ENCODE assay signal across 1 cellular context in genomic region chr1:118960567-118961136, GRCh38.
TF ChIP-seq lines count a peak whose summit lies in the region.

No MANE protein-coding gene starts in this region.

TF ChIP-seq in HepG2, 621 proteins besides CTCF, POLR2A, EP300 and RAD21 (continued from another document and continues in another):
- TF ChIP-seq NFATC3 (CRISPR knock-in tag; IDR thresholded peaks at IDR 0.05) (no peak), CREB1 (IDR thresholded peaks at IDR 0.05) (peak; percentile 43; the same call in 1 of the 2 replicates), CREB1 (CRISPR knock-in tag; IDR thresholded peaks at IDR 0.05) (peak; percentile 74), POLR2AphosphoS2 (IDR thresholded peaks at IDR 0.05; ENCODE audit: low read depth, low read length) (peak; percentile 53; the same call in 1 of the 2 replicates), RXRB (CRISPR knock-in tag; IDR thresholded peaks at IDR 0.05; ENCODE audit: borderline replicate concordance) (peak; percentile 93), BRCA1 (CRISPR knock-in tag; IDR thresholded peaks at IDR 0.05) (peak; percentile 75; the same call in 1 of the 2 replicates), ZNF224 (CRISPR knock-in tag; IDR thresholded peaks at IDR 0.05) (no peak; the same call in 1 of the 2 replicates), ZFP62 (CRISPR knock-in tag; IDR thresholded peaks at IDR 0.05) (no peak), ZMAT3 (CRISPR knock-in tag; conservative IDR thresholded peaks at IDR 0.05) (no peak; the same call in 1 of the 2 replicates), ZHX2 (IDR thresholded peaks at IDR 0.05; ENCODE audit: low read depth) (0 out of 2 replicates have a peak, but pooled peaks have one; percentile 33), ZHX2 (CRISPR knock-in tag; IDR thresholded peaks at IDR 0.05; ENCODE audit: borderline replicate concordance) (no peak), IRX3 (CRISPR knock-in tag; IDR thresholded peaks at IDR 0.05; ENCODE audit: borderline replicate concordance, low read depth) (no peak), ATF7 (IDR thresholded peaks at IDR 0.05) (peak; percentile 62), ATF7 (CRISPR knock-in tag; IDR thresholded peaks at IDR 0.05) (peak; percentile 75; the same call in 1 of the 2 replicates), ZFP37 (CRISPR knock-in tag; IDR thresholded peaks at IDR 0.05; ENCODE audit: borderline replicate concordance) (0 out of 2 replicates have a peak, but pooled peaks have one; percentile 37), NR3C1 (CRISPR knock-in tag; IDR thresholded peaks at IDR 0.05) (no peak), ZNF749 (CRISPR knock-in tag; IDR thresholded peaks at IDR 0.05; ENCODE audit: borderline replicate concordance) (peak; percentile 92; the same call in 1 of the 2 replicates), ZNF431 (CRISPR knock-in tag; IDR thresholded peaks at IDR 0.05; ENCODE audit: borderline replicate concordance, low read depth) (no peak; the same call in 1 of the 2 replicates), TFDP1 (CRISPR knock-in tag; IDR thresholded peaks at IDR 0.05; ENCODE audit: borderline replicate concordance) (peak; percentile 49; the same call in 1 of the 2 replicates), MAFF (IDR thresholded peaks at IDR 0.05; ENCODE audit: low read depth, low read length) (no peak), GABPB1 (CRISPR knock-in tag; IDR thresholded peaks at IDR 0.05) (peak; percentile 54), KAT8 (CRISPR knock-in tag; IDR thresholded peaks at IDR 0.05) (peak; percentile 81; the same call in 1 of the 2 replicates), THYN1 (CRISPR knock-in tag; IDR thresholded peaks at IDR 0.05; ENCODE audit: borderline replicate concordance, low read depth) (no peak), ZSCAN29 (CRISPR knock-in tag; conservative IDR thresholded peaks at IDR 0.05) (no peak; the same call in 1 of the 2 replicates), ZIK1 (CRISPR knock-in tag; IDR thresholded peaks at IDR 0.05; ENCODE audit: borderline replicate concordance, low read depth) (0 out of 2 replicates have a peak, but pooled peaks have one; percentile 34), ZNF468 (CRISPR knock-in tag; IDR thresholded peaks at IDR 0.05) (no peak), LBX2 (CRISPR knock-in tag; IDR thresholded peaks at IDR 0.05; ENCODE audit: borderline replicate concordance) (no peak), KDM6A (CRISPR knock-in tag; IDR thresholded peaks at IDR 0.05; ENCODE audit: low read depth) (peak; percentile 95), SMC3 (IDR thresholded peaks at IDR 0.05; ENCODE audit: low read length) (peak; percentile 31; the same call in 1 of the 2 replicates), ZNF225 (CRISPR knock-in tag; IDR thresholded peaks at IDR 0.05) (peak; percentile 74; the same call in 1 of the 2 replicates), TRIM24 (CRISPR knock-in tag; IDR thresholded peaks at IDR 0.05) (peak; percentile 95), SKIL (CRISPR knock-in tag; IDR thresholded peaks at IDR 0.05; ENCODE audit: borderline replicate concordance) (peak; percentile 80), ZSCAN21 (CRISPR knock-in tag; IDR thresholded peaks at IDR 0.05; ENCODE audit: borderline replicate concordance) (peak; percentile 83; the same call in 1 of the 2 replicates), HDAC2 (CRISPR knock-in tag; IDR thresholded peaks at IDR 0.05) (peak; percentile 93), ZNF670 (CRISPR knock-in tag; IDR thresholded peaks at IDR 0.05; ENCODE audit: borderline replicate concordance) (peak; percentile 65; the same call in 1 of the 2 replicates), CHD2 (IDR thresholded peaks at IDR 0.05; ENCODE audit: low read depth, low read length) (no peak)
- TF ChIP-seq, protein P1, sequence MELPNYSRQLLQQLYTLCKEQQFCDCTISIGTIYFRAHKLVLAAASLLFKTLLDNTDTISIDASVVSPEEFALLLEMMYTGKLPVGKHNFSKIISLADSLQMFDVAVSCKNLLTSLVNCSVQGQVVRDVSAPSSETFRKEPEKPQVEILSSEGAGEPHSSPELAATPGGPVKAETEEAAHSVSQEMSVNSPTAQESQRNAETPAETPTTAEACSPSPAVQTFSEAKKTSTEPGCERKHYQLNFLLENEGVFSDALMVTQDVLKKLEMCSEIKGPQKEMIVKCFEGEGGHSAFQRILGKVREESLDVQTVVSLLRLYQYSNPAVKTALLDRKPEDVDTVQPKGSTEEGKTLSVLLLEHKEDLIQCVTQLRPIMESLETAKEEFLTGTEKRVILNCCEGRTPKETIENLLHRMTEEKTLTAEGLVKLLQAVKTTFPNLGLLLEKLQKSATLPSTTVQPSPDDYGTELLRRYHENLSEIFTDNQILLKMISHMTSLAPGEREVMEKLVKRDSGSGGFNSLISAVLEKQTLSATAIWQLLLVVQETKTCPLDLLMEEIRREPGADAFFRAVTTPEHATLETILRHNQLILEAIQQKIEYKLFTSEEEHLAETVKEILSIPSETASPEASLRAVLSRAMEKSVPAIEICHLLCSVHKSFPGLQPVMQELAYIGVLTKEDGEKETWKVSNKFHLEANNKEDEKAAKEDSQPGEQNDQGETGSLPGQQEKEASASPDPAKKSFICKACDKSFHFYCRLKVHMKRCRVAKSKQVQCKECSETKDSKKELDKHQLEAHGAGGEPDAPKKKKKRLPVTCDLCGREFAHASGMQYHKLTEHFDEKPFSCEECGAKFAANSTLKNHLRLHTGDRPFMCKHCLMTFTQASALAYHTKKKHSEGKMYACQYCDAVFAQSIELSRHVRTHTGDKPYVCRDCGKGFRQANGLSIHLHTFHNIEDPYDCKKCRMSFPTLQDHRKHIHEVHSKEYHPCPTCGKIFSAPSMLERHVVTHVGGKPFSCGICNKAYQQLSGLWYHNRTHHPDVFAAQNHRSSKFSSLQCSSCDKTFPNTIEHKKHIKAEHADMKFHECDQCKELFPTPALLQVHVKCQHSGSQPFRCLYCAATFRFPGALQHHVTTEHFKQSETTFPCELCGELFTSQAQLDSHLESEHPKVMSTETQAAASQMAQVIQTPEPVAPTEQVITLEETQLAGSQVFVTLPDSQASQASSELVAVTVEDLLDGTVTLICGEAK (IDR thresholded peaks at IDR 0.05) = no peak
- TF ChIP-seq, protein P1 (CRISPR knock-in tag; IDR thresholded peaks at IDR 0.05) = peak; percentile 82; the same call in 1 of the 2 replicates
- TF ChIP-seq, protein P2, sequence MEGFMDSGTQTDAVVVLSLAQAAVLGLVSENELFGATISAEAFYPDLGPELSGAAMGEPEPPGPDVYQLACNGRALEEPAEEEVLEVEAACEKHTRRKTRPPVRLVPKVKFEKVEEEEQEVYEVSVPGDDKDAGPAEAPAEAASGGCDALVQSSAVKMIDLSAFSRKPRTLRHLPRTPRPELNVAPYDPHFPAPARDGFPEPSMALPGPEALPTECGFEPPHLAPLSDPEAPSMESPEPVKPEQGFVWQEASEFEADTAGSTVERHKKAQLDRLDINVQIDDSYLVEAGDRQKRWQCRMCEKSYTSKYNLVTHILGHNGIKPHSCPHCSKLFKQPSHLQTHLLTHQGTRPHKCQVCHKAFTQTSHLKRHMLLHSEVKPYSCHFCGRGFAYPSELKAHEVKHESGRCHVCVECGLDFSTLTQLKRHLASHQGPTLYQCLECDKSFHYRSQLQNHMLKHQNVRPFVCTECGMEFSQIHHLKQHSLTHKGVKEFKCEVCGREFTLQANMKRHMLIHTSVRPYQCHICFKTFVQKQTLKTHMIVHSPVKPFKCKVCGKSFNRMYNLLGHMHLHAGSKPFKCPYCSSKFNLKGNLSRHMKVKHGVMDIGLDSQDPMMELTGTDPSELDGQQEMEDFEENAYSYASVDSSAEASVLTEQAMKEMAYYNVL (CRISPR knock-in tag; IDR thresholded peaks at IDR 0.05; ENCODE audit: borderline replicate concordance) = peak; percentile 89; the same call in 1 of the 2 replicates
- TF ChIP-seq, protein P3, sequence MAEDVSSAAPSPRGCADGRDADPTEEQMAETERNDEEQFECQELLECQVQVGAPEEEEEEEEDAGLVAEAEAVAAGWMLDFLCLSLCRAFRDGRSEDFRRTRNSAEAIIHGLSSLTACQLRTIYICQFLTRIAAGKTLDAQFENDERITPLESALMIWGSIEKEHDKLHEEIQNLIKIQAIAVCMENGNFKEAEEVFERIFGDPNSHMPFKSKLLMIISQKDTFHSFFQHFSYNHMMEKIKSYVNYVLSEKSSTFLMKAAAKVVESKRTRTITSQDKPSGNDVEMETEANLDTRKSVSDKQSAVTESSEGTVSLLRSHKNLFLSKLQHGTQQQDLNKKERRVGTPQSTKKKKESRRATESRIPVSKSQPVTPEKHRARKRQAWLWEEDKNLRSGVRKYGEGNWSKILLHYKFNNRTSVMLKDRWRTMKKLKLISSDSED (CRISPR knock-in tag; IDR thresholded peaks at IDR 0.05) = no peak
